Comparison of ENCODE assay signal across 7 cellular contexts in the genomic region with DNA sequence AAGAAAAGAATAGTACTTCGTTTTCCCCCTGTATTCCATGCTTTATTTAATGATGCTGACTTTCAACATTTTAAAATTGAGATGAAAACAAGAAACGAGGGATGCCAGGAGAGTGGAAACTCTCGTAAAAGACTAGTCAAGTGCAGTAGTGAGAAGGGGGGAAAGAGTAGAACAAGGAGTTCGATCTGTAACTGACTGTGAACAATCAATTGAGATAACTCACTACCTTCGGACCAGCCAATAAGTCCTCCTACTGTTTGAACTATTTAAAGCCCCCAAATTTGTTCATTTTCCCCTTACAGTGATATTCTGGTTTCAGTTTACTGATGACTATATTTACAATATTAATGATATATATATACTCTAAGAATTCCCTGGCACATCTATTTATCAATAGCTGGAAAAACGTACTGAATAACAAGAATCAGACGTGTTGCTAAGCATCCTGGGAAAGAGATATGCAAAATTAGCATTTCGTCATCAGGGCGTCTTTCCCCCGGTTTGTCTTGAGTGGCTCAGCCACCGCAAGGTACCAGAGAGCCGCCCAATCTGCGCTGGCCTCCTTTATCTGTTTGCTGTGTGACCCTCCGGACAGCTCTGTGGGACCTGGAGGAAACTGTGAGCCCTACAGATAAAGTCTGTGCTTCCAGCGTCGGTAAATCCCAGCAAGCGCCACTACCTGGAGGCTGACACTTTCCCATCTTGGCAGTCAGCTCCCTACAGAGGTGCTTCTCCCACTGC.
DNase-seq lines count a peak whose midpoint lies in the region; ATAC-seq, FAIRE-seq and TF ChIP-seq lines count a peak whose summit lies in the region.

No MANE protein-coding gene starts in this region.

- peak; percentile 86 for ATAC-seq in HG02973 (IDR thresholded peaks at IDR 0.05; ENCODE audit: unreplicated experiment)

- peak; percentile 86 for DNase-seq in GM18507 (ENCODE audit: extremely low spot score, insufficient read length, low read depth)
- peak; percentile 88 to 89 for DNase-seq in NCI-H1930 (lab: John Stamatoyannopoulos, UW)
- peak; percentile 68 for DNase-seq in T-helper 9 cell
- DNase-seq in astrocyte of the hippocampus (ENCODE audit: low read depth, low spot score) = peak; percentile 91
- peak in 48 of 51 donors; percentile 19 to 94 (median 62) for DNase-seq in hypothalamus (lab: John Stamatoyannopoulos, UW)
- DNase-seq in retinal pigment epithelial cell (ENCODE audit: low read depth) = peak; percentile 68

- no peak for TF ChIP-seq CTCF in retinal pigment epithelial cell (conservative IDR thresholded peaks at IDR 0.05; ENCODE audit: low read depth, low read length)

- H3K4me3 ChIP-seq in retinal pigment epithelial cell (ENCODE audit: low read length) = peak overlapping the region; percentile 81

- peak; percentile 93 for FAIRE-seq in GM18507 (lab: Jason Lieb, UNC)

Comparison
In these comparisons a context has a peak if more than half of its experiments do, and no peak if none do; other contexts are left out.
1. Peak in every context shown above with its lines: DNase-seq, ATAC-seq and H3K4me3 ChIP-seq.